1 cellular context compared by ENCODE assay signal in genomic region chr13:51000576-51001260, GRCh38.
TF ChIP-seq lines count a peak whose summit lies in the region.

No MANE protein-coding gene starts in this region.

TF ChIP-seq in IMR-90, 13 proteins besides CTCF, POLR2A, EP300 and RAD21:
- no peak for TF ChIP-seq RFX5 (IDR thresholded peaks at IDR 0.05; ENCODE audit: low read depth, low read length)
TF ChIP-seq in IMR-90: peak in this region for 0.
